Comparison of ENCODE assay signal across 11 cellular contexts in the genomic region with DNA sequence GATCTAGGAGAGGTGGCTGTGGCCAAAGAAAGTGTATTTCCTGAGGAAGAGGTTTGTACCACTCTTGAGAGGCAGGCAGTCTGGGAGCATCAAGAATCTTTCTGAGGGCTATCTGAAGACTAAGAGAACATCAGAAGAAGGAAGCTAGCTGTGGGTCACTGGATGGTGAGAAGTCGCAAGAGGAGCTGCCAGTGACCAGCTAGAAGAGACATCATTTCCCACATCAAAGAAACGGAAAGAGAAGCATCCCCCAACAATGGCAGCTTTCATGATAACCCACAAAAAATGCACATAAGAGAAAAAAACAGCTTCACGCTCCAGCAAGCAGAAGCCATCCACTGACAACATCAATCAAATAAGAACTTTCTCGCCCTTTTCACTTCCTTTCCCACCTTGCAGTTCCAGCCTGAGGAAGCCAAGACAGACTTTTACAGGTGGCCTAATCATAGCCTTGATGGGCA. TPM values are rescaled to one million over a fixed set of nuclear protein-coding genes. Genes with fewer than 3 reads are reported as not detected.
DNase-seq lines count a peak whose midpoint lies in the region; ATAC-seq and TF ChIP-seq lines count a peak whose summit lies in the region.
"Had no signal": no experiment of that assay in that cellular context is flagged by ENCODE, and none has a peak within 500 bp of the region (broad histone marks: within the 10 kb centered on the region; RNA-seq: fewer than 3 reads in every experiment).

No MANE protein-coding gene starts in this region.

- TF ChIP-seq POLR2A in lower leg skin (IDR thresholded peaks at IDR 0.05): no peak

- 83 to 84% methylated on average over 4 of the region's 4 CpGs for WGBS in lower leg skin, 2 donors

- H3K36me3 Mint-ChIP-seq in activated T-helper 17 cell treated with anti-CD3 and anti-CD28 coated beads, Interleukin-2, amount 50 U/mL, for 72 hours (ENCODE audit: low read depth): no peaks in the 10 kb centered on the region

- H3K27me3 Mint-ChIP-seq in activated T-helper 17 cell treated with anti-CD3 and anti-CD28 coated beads, Interleukin-2, amount 50 U/mL, for 72 hours: no peaks in the 10 kb centered on the region

- TF ChIP-seq CTCF in GM10266 (IDR thresholded peaks at IDR 0.05; ENCODE audit: control insufficient read depth, insufficient read depth, low read depth, missing control alignments): no peak
- TF ChIP-seq CTCF in lower leg skin (IDR thresholded peaks at IDR 0.05): no peak

- H3K4me1 Mint-ChIP-seq in activated T-helper 17 cell treated with anti-CD3 and anti-CD28 coated beads, Interleukin-2, amount 50 U/mL, for 72 hours: peaks cover 26% of the 10 kb centered on the region

- H3K4me3 Mint-ChIP-seq in activated T-helper 17 cell treated with anti-CD3 and anti-CD28 coated beads, Interleukin-2, amount 50 U/mL, for 72 hours: peak overlapping the region; percentile 32

- peak; percentile 70 for ATAC-seq in GM19397 (IDR thresholded peaks at IDR 0.05; ENCODE audit: unreplicated experiment)
- peak; percentile 84 for ATAC-seq in HG03108 (IDR thresholded peaks at IDR 0.05; ENCODE audit: unreplicated experiment)
- peak; percentile 14 for ATAC-seq in activated T-helper 17 cell treated with anti-CD3 and anti-CD28 coated beads, Interleukin-2, amount 50 U/mL, for 72 hours (replicated peaks)
- no peak for ATAC-seq in GM18873 (IDR thresholded peaks at IDR 0.05; ENCODE audit: low FRiP score, unreplicated experiment)
- no peak for ATAC-seq in HG03439 (IDR thresholded peaks at IDR 0.05; ENCODE audit: unreplicated experiment)

- intact Hi-C loops in lower leg skin (cut with DNase I; ENCODE audit: low total_unique reads): no loop called here

- no peak overlapping the region for H3K4me3 ChIP-seq in lower leg skin (ENCODE audit: low read depth, poor library complexity, severe bottlenecking)

- peak overlapping the region; percentile 51 for H3K27ac Mint-ChIP-seq in activated T-helper 17 cell treated with anti-CD3 and anti-CD28 coated beads, Interleukin-2, amount 50 U/mL, for 72 hours

- H3K9me3 Mint-ChIP-seq in activated T-helper 17 cell treated with anti-CD3 and anti-CD28 coated beads, Interleukin-2, amount 50 U/mL, for 72 hours: peaks cover 6% of the 10 kb centered on the region

- DNase-seq in GM10266 (ENCODE audit: extremely low spot score) (peak; percentile 58), HuH-7.5 (ENCODE audit: low spot score) (no peak), lower leg skin (ENCODE audit: low spot score in 2 of 2) (no peak)
- DNase-seq: DMS 273 treated with DMSO at 0.1 percent for 48 hours, NCI-H2171, posterior cingulate gyrus had no signal

RNA-seq across cellular contexts. Expression of a gene that starts 25.0 kb away (rescaled TPM):
- 10 to 100 TPM; 22.6 to 37.2 TPM for total RNA-seq in activated T-helper 17 cell treated with anti-CD3 and anti-CD28 coated beads, Interleukin-2, amount 50 U/mL, for 72 hours
- 10 to 100 TPM in 1 of 4 donors, 1 to 10 TPM in 3; 5.9 to 10.7 (median 7.7) TPM for total RNA-seq in lower leg skin

Comparison
In these comparisons a context has a peak if more than half of its experiments do, and no peak if none do; other contexts are left out.
1. ATAC-seq: peak in GM19397 (single experiment), HG03108 (single experiment) and activated T-helper 17 cell treated with anti-CD3 and anti-CD28 coated beads, Interleukin-2, amount 50 U/mL, for 72 hours (single experiment); none in GM18873 (single experiment) and HG03439 (single experiment).